ENCODE assay signal across 34 cellular contexts in genomic region chr17:52138350-52138749, GRCh38. TPM values are rescaled to one million over a fixed set of nuclear protein-coding genes. Genes with fewer than 3 reads are reported as not detected.
"Had no signal": no experiment of that assay in that cellular context is flagged by ENCODE, and none has a peak within 500 bp of the region (broad histone marks: within the 10 kb centered on the region; RNA-seq: fewer than 3 reads in every experiment).

No MANE protein-coding gene starts in this region.

- H3K27me3 Mint-ChIP-seq: activated CD4-positive, alpha-beta T cell treated with anti-CD3 and anti-CD28 coated beads, Interleukin-2, amount 10 ng/mL, durations not matched to agents 24 days and 14 days had no signal

- H3K4me1 Mint-ChIP-seq: activated CD4-positive, alpha-beta T cell treated with anti-CD3 and anti-CD28 coated beads, Interleukin-2, amount 10 ng/mL, durations not matched to agents 24 days and 14 days; activated naive CD4-positive, alpha-beta T cell treated with anti-CD3 and anti-CD28 coated beads, Interleukin-2, amount 50 U/mL, for 24 hours had no signal

- ATAC-seq: activated CD8-positive, alpha-beta T cell treated with anti-CD3 and anti-CD28 coated beads for 36 hours; body of pancreas; PC-3 had no signal

- H3K9me3 ChIP-seq: adrenal gland, body of pancreas, breast epithelium, Peyer's patch, SJCRH30 had no signal

- H3K27ac Mint-ChIP-seq: activated CD4-positive, alpha-beta T cell treated with anti-CD3 and anti-CD28 coated beads, Interleukin-2, amount 10 ng/mL, durations not matched to agents 24 days and 14 days; activated CD8-positive, alpha-beta T cell treated with anti-CD3 and anti-CD28 coated beads for 36 hours; activated naive CD4-positive, alpha-beta T cell treated with anti-CD3 and anti-CD28 coated beads, Interleukin-2, amount 50 U/mL, for 24 hours; activated T-helper 2 cell treated with anti-CD3 and anti-CD28 coated beads, Interferon-gamma antibody, Interleukin-2, Interleukin-4, amounts not matched to agents 10 μg/mL and 5 μg/mL and 100 μg/mL, durations not matched to agents 14 hours and 24 hours and 36 hours had no signal

- H3K9me3 Mint-ChIP-seq: activated CD4-positive, alpha-beta T cell treated with anti-CD3 and anti-CD28 coated beads, Interleukin-2, amount 10 ng/mL, durations not matched to agents 24 days and 14 days; activated CD8-positive, alpha-beta T cell treated with anti-CD3 and anti-CD28 coated beads for 36 hours; activated naive CD4-positive, alpha-beta T cell treated with anti-CD3 and anti-CD28 coated beads, Interleukin-2, amount 50 U/mL, for 24 hours; activated T-helper 2 cell treated with anti-CD3 and anti-CD28 coated beads, Interferon-gamma antibody, Interleukin-2, Interleukin-4, amounts not matched to agents 10 μg/mL and 5 μg/mL and 100 μg/mL, durations not matched to agents 14 hours and 24 hours and 36 hours had no signal

- H3K27me3 ChIP-seq: adrenal gland, body of pancreas, Peyer's patch, SJCRH30 had no signal

- H3K36me3 Mint-ChIP-seq: activated naive CD4-positive, alpha-beta T cell treated with anti-CD3 and anti-CD28 coated beads, Interleukin-2, amount 50 U/mL, for 24 hours had no signal

- DNase-seq: activated CD4-positive, alpha-beta T cell treated with anti-CD3 and anti-CD28 coated beads, Interleukin-2, amount 10 ng/mL, durations not matched to agents 24 days and 14 days; activated CD4-positive, alpha-beta T cell treated with anti-CD3 and anti-CD28 coated beads, Interleukin-2, amount 50 U/mL, for 4 hours; activated CD8-positive, alpha-beta T cell treated with anti-CD3 and anti-CD28 coated beads for 36 hours; activated gamma-delta T cell; activated naive CD4-positive, alpha-beta T cell treated with Interleukin-2 at 50 U/mL for 16 hours; activated T-cell treated with anti-CD3 and anti-CD28 coated beads, Interleukin-2, amount 50 U/mL, for 1 hour; adrenal gland; body of pancreas; caudate nucleus; cerebellar nuclear complex; NCI-H1092 treated with DMSO at 0.1 percent for 48 hours; NCI-H1417 treated with DMSO at 0.1 percent for 48 hours; NCI-H187 treated with DMSO at 0.1 percent for 48 hours; NCI-H2081; NCI-H2171 treated with DMSO at 0.1 percent for 48 hours; NCI-H2227 treated with DMSO at 0.1 percent for 48 hours; NCI-H446; NCI-H510A treated with DMSO at 0.1 percent for 48 hours; NCI-H526 treated with DMSO at 0.1 percent for 48 hours; PC-3; Peyer's patch; Right ventricle myocardium superior; SJCRH30; T1000 had no signal

- H3K4me1 ChIP-seq: adrenal gland, body of pancreas, breast epithelium, Peyer's patch, SJCRH30 had no signal

- H3K4me3 Mint-ChIP-seq: activated CD4-positive, alpha-beta T cell treated with anti-CD3 and anti-CD28 coated beads, Interleukin-2, amount 10 ng/mL, durations not matched to agents 24 days and 14 days; activated CD8-positive, alpha-beta T cell treated with anti-CD3 and anti-CD28 coated beads for 36 hours; activated naive CD4-positive, alpha-beta T cell treated with anti-CD3 and anti-CD28 coated beads, Interleukin-2, amount 50 U/mL, for 24 hours had no signal

- H3K27ac ChIP-seq: adrenal gland, body of pancreas, breast epithelium, KMS-11, Peyer's patch, RWPE1, SJCRH30, SK-N-MC had no signal

- H3K4me3 ChIP-seq: adrenal gland, body of pancreas, breast epithelium, Peyer's patch, SJCRH30, SK-N-MC had no signal

- H3K4me2 ChIP-seq: KMS-11 had no signal

- H3K36me3 ChIP-seq: adrenal gland, breast epithelium, Peyer's patch, SJCRH30 had no signal

RNA-seq across cellular contexts. Expression of gene CA10, which starts 20.2 kb away (rescaled TPM):
- total RNA-seq: activated CD4-positive, alpha-beta T cell treated with anti-CD3 and anti-CD28 coated beads, Interleukin-2, amount 10 ng/mL, durations not matched to agents 24 days and 14 days; activated CD8-positive, alpha-beta memory T cell treated with anti-CD3 and anti-CD28 coated beads for 36 hours; activated CD8-positive, alpha-beta T cell treated with anti-CD3 and anti-CD28 coated beads for 36 hours; breast epithelium; LHCN-M2; PC-3; Right ventricle myocardium superior; SJCRH30; T-helper 1 cell treated with Interleukin-12 subunit alpha and Interleukin-12 subunit beta and Interleukin-4 antibody, amounts not matched to agents 30 ng/mL and 1 ng/mL, for 36 hours; T-helper 2 cell treated with Interferon-gamma antibody and Interleukin-4, amounts not matched to agents 100 ng/mL and 5 ng/mL, for 36 hours had no signal
